ENCODE assay signal across 1 cellular context in the genomic region with DNA sequence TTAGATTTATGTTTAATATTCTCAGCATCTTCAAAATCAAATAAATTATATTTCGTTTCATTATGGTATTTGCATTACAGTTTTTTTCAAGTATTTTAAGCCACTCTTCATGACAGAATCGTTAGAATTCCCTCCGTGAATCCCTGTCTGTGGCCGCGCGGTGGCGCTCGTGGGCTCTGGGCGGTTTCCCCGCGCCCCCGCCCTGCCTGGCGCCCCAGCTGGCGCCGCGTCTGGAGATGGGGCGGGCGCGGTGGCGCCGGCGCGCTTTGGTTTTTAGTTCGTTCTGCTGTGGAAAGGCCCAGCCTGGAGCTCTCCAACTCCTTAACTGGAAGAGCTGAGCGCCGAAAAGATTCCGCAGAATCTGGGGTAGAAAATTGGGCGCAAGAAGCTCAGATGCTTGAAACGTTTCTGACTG.
TF ChIP-seq lines count a peak whose summit lies in the region.

No MANE protein-coding gene starts in this region.

TF ChIP-seq in SK-N-SH, 30 proteins besides CTCF, POLR2A, EP300 and RAD21 (continued from another document):
- peak; percentile 37 for TF ChIP-seq SMC3 (IDR thresholded peaks at IDR 0.05; ENCODE audit: low read depth, low read length)
- TF ChIP-seq RFX5 (IDR thresholded peaks at IDR 0.05; ENCODE audit: low read length), result no peak
